1 cellular context compared by ENCODE assay signal in genomic region chr7:135509839-135510602, GRCh38.
TF ChIP-seq lines count a peak whose summit lies in the region.

Gene CNOT4 (minus strand): TSS chr7:135510102. CDS start chr7:135438331, 71,771 bp downstream.

TF ChIP-seq in HepG2, 621 proteins besides CTCF, POLR2A, EP300 and RAD21 (continued from another document and continues in another):
- TF ChIP-seq PAXIP1 (CRISPR knock-in tag; conservative IDR thresholded peaks at IDR 0.05), result no peak; the same call in 1 of the 2 replicates
- no peak for TF ChIP-seq FOXM1 (CRISPR knock-in tag; IDR thresholded peaks at IDR 0.05)
- TF ChIP-seq HOXA9 (CRISPR knock-in tag; IDR thresholded peaks at IDR 0.05; ENCODE audit: borderline replicate concordance), result no peak
- TF ChIP-seq ZNF253 (CRISPR knock-in tag; IDR thresholded peaks at IDR 0.05; ENCODE audit: borderline replicate concordance), result no peak
- TF ChIP-seq ZFP36L2 (CRISPR knock-in tag; IDR thresholded peaks at IDR 0.05), result no peak
- TF ChIP-seq ZNF777 (CRISPR knock-in tag; IDR thresholded peaks at IDR 0.05), result no peak
- no peak for TF ChIP-seq ZBTB20 (CRISPR knock-in tag; IDR thresholded peaks at IDR 0.05; ENCODE audit: borderline replicate concordance, low read depth)
- peak; percentile 68; the same call in 1 of the 2 replicates for TF ChIP-seq ZNF580 (CRISPR knock-in tag; IDR thresholded peaks at IDR 0.05; ENCODE audit: borderline replicate concordance, low read depth)
- no peak for TF ChIP-seq SMC3 (IDR thresholded peaks at IDR 0.05; ENCODE audit: low read length)
- TF ChIP-seq U2AF2 (IDR thresholded peaks at IDR 0.05; ENCODE audit: low read depth, low read length), result no peak
- TF ChIP-seq SMARCE1 (IDR thresholded peaks at IDR 0.05; ENCODE audit: borderline replicate concordance), result no peak
- TF ChIP-seq MATR3 (CRISPR knock-in tag; IDR thresholded peaks at IDR 0.05), result no peak
- TF ChIP-seq SKI (IDR thresholded peaks at IDR 0.05; ENCODE audit: partially characterized antibody), result no peak
- peak; percentile 93 for TF ChIP-seq ZNF263 (CRISPR knock-in tag; IDR thresholded peaks at IDR 0.05)
- TF ChIP-seq SIN3A (IDR thresholded peaks at IDR 0.05; ENCODE audit: borderline replicate concordance, low read depth, low read length), result peak; percentile 87; the same call in 1 of the 2 replicates
- 0 out of 2 replicates have a peak, but pooled peaks have one; percentile 74 for TF ChIP-seq ZC3H13 (CRISPR knock-in tag; IDR thresholded peaks at IDR 0.05)
- no peak for TF ChIP-seq HES4 (CRISPR knock-in tag; IDR thresholded peaks at IDR 0.05; ENCODE audit: borderline replicate concordance)
- no peak for TF ChIP-seq ZNF180 (CRISPR knock-in tag; IDR thresholded peaks at IDR 0.05; ENCODE audit: borderline replicate concordance, low read depth)
- no peak for TF ChIP-seq NCOA5 (CRISPR knock-in tag; IDR thresholded peaks at IDR 0.05)
- TF ChIP-seq YEATS4 (CRISPR knock-in tag; IDR thresholded peaks at IDR 0.05; ENCODE audit: borderline replicate concordance), result peak; percentile 53; the same call in 1 of the 2 replicates
- TF ChIP-seq ZNF879 (CRISPR knock-in tag; IDR thresholded peaks at IDR 0.05), result no peak
- TF ChIP-seq GPN1 (CRISPR knock-in tag; IDR thresholded peaks at IDR 0.05; ENCODE audit: borderline replicate concordance), result no peak
- no peak for TF ChIP-seq ZFAT (CRISPR knock-in tag; conservative IDR thresholded peaks at IDR 0.05)
- no peak for TF ChIP-seq E2F1 (CRISPR knock-in tag; IDR thresholded peaks at IDR 0.05)
- no peak; the same call in 1 of the 2 replicates for TF ChIP-seq SP2 (CRISPR knock-in tag; IDR thresholded peaks at IDR 0.05)
- TF ChIP-seq, protein P1, sequence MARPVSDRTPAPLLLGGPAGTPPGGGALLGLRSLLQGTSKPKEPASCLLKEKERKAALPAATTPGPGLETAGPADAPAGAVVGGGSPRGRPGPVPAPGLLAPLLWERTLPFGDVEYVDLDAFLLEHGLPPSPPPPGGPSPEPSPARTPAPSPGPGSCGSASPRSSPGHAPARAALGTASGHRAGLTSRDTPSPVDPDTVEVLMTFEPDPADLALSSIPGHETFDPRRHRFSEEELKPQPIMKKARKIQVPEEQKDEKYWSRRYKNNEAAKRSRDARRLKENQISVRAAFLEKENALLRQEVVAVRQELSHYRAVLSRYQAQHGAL (CRISPR knock-in tag; IDR thresholded peaks at IDR 0.05; ENCODE audit: not compliant biosample characterization), result no peak
- TF ChIP-seq, protein P2, sequence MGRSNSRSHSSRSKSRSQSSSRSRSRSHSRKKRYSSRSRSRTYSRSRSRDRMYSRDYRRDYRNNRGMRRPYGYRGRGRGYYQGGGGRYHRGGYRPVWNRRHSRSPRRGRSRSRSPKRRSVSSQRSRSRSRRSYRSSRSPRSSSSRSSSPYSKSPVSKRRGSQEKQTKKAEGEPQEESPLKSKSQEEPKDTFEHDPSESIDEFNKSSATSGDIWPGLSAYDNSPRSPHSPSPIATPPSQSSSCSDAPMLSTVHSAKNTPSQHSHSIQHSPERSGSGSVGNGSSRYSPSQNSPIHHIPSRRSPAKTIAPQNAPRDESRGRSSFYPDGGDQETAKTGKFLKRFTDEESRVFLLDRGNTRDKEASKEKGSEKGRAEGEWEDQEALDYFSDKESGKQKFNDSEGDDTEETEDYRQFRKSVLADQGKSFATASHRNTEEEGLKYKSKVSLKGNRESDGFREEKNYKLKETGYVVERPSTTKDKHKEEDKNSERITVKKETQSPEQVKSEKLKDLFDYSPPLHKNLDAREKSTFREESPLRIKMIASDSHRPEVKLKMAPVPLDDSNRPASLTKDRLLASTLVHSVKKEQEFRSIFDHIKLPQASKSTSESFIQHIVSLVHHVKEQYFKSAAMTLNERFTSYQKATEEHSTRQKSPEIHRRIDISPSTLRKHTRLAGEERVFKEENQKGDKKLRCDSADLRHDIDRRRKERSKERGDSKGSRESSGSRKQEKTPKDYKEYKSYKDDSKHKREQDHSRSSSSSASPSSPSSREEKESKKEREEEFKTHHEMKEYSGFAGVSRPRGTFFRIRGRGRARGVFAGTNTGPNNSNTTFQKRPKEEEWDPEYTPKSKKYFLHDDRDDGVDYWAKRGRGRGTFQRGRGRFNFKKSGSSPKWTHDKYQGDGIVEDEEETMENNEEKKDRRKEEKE (IDR thresholded peaks at IDR 0.05), result no peak
- TF ChIP-seq ZIK1 (CRISPR knock-in tag; IDR thresholded peaks at IDR 0.05; ENCODE audit: borderline replicate concordance, low read depth), result no peak
- TF ChIP-seq RORA (CRISPR knock-in tag; IDR thresholded peaks at IDR 0.05), result no peak
- peak; percentile 35; the same call in 1 of the 2 replicates for TF ChIP-seq ELF3 (CRISPR knock-in tag; IDR thresholded peaks at IDR 0.05)
- no peak; the same call in 1 of the 2 replicates for TF ChIP-seq ZNF3 (CRISPR knock-in tag; IDR thresholded peaks at IDR 0.05)
- no peak for TF ChIP-seq KLF13 (CRISPR knock-in tag; IDR thresholded peaks at IDR 0.05)
- no peak for TF ChIP-seq ZC3H4 (CRISPR knock-in tag; IDR thresholded peaks at IDR 0.05; ENCODE audit: borderline replicate concordance)
- peak; percentile 65; the same call in 1 of the 2 replicates for TF ChIP-seq ZBTB7B (CRISPR knock-in tag; IDR thresholded peaks at IDR 0.05)
- TF ChIP-seq FOXK2 (IDR thresholded peaks at IDR 0.05), result 0 out of 2 replicates have a peak, but pooled peaks have one; percentile 34
- no peak for TF ChIP-seq ZFP37 (CRISPR knock-in tag; IDR thresholded peaks at IDR 0.05; ENCODE audit: borderline replicate concordance)
- TF ChIP-seq PLRG1 (conservative IDR thresholded peaks at IDR 0.05), result no peak
- TF ChIP-seq ELF4 (CRISPR knock-in tag; IDR thresholded peaks at IDR 0.05; ENCODE audit: borderline replicate concordance), result no peak
- peak; percentile 47 for TF ChIP-seq ARID5B (CRISPR knock-in tag; IDR thresholded peaks at IDR 0.05)
- TF ChIP-seq ATAD3A (CRISPR knock-in tag; IDR thresholded peaks at IDR 0.05), result no peak
- TF ChIP-seq, protein P3, sequence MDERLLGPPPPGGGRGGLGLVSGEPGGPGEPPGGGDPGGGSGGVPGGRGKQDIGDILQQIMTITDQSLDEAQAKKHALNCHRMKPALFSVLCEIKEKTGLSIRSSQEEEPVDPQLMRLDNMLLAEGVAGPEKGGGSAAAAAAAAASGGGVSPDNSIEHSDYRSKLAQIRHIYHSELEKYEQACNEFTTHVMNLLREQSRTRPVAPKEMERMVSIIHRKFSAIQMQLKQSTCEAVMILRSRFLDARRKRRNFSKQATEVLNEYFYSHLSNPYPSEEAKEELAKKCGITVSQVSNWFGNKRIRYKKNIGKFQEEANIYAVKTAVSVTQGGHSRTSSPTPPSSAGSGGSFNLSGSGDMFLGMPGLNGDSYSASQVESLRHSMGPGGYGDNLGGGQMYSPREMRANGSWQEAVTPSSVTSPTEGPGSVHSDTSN (CRISPR knock-in tag; IDR thresholded peaks at IDR 0.05), result no peak
- TF ChIP-seq KDM2A (CRISPR knock-in tag; IDR thresholded peaks at IDR 0.05; ENCODE audit: borderline replicate concordance, low read depth), result peak; percentile 73; the same call in 1 of the 2 replicates
- TF ChIP-seq NKX3-1 (CRISPR knock-in tag; IDR thresholded peaks at IDR 0.05), result no peak
- TF ChIP-seq ZKSCAN8 (CRISPR knock-in tag; IDR thresholded peaks at IDR 0.05; ENCODE audit: borderline replicate concordance), result no peak
- TF ChIP-seq SP5 (CRISPR knock-in tag; IDR thresholded peaks at IDR 0.05; ENCODE audit: borderline replicate concordance, low read depth), result peak; percentile 76
- TF ChIP-seq NPAS2 (CRISPR knock-in tag; IDR thresholded peaks at IDR 0.05; ENCODE audit: borderline replicate concordance), result no peak
- no peak for TF ChIP-seq HNRNPUL1 (IDR thresholded peaks at IDR 0.05; ENCODE audit: low read depth, low read length)
- no peak for TF ChIP-seq ZNF446 (CRISPR knock-in tag; IDR thresholded peaks at IDR 0.05)
- no peak for TF ChIP-seq SOX13 (IDR thresholded peaks at IDR 0.05)
- peak in 1 of 2 experiments; percentile 49; a peak in 1 of 4 replicates for TF ChIP-seq SOX13 (CRISPR knock-in tag; conservative IDR thresholded peaks at IDR 0.05 in 1 of 2, IDR thresholded peaks at IDR 0.05 in 1 of 2)
- no peak for TF ChIP-seq GTF2F1 (IDR thresholded peaks at IDR 0.05; ENCODE audit: low read length)
- TF ChIP-seq NR2F6 (IDR thresholded peaks at IDR 0.05), result no peak
- no peak for TF ChIP-seq NR2F6 (CRISPR knock-in tag; IDR thresholded peaks at IDR 0.05)
- TF ChIP-seq ZMAT3 (CRISPR knock-in tag; conservative IDR thresholded peaks at IDR 0.05), result no peak; the same call in 1 of the 2 replicates
- TF ChIP-seq ZNF670 (CRISPR knock-in tag; IDR thresholded peaks at IDR 0.05; ENCODE audit: borderline replicate concordance), result no peak
- TF ChIP-seq AGO2 (optimal IDR thresholded peaks at IDR 0.05; ENCODE audit: low read depth, low read length), result peak; percentile 27
- no peak for TF ChIP-seq ZNF333 (CRISPR knock-in tag; IDR thresholded peaks at IDR 0.05; ENCODE audit: borderline replicate concordance)
- peak; percentile 30; the same call in 1 of the 2 replicates for TF ChIP-seq FOXP4 (CRISPR knock-in tag; IDR thresholded peaks at IDR 0.05)
- no peak for TF ChIP-seq REXO4 (CRISPR knock-in tag; IDR thresholded peaks at IDR 0.05; ENCODE audit: borderline replicate concordance)
- TF ChIP-seq RBAK (CRISPR knock-in tag; IDR thresholded peaks at IDR 0.05), result no peak
- no peak for TF ChIP-seq TCF7 (IDR thresholded peaks at IDR 0.05; ENCODE audit: low read depth)
